ENCODE assay signal across 23 cellular contexts in the genomic region with DNA sequence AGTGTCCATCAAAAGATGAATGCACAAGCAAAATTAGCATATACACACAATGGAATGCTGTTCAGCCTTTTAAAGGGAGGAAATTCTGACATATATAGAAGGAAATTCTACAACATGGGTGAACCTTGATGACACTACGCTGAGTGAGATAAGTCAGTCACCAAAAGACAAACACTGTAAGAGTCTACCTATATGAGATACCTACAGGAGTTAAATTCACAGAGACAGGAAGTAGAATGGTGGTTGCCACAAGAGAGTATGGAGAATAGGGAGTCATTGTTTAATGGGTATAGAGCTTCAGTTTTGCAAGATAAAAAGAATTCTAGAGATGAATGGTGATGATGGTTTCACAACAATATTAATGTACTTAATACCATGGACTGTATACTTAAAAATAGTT. TPM values are rescaled to one million over a fixed set of nuclear protein-coding genes. Genes with fewer than 3 reads are reported as not detected.
DNase-seq lines count a peak whose midpoint lies in the region; ATAC-seq, FAIRE-seq and TF ChIP-seq lines count a peak whose summit lies in the region.
"Had no signal": no experiment of that assay in that cellular context is flagged by ENCODE, and none has a peak within 500 bp of the region (broad histone marks: within the 10 kb centered on the region; RNA-seq: fewer than 3 reads in every experiment).

No MANE protein-coding gene starts in this region.

- intact Hi-C loops in natural killer cell (cut with micrococcal nuclease), result no loop called here
- intact Hi-C loops in psoas muscle (cut with DNase I), result no loop called here

- peaks cover 0 to 74% of the 10 kb centered on the region in 2 donors for H3K36me3 ChIP-seq in psoas muscle (ENCODE audit: insufficient read depth in 1 of 2, low read depth in 1 of 2)
- H3K36me3 ChIP-seq: BE2C had no signal

- TF ChIP-seq CTCF in natural killer cell (IDR thresholded peaks at IDR 0.05) (no peak), psoas muscle (IDR thresholded peaks at IDR 0.05) (no peak)

- TF ChIP-seq POLR2A in H54 (IDR thresholded peaks at IDR 0.05; ENCODE audit: low read depth, low read length), result no peak

- H3K4me3 Mint-ChIP-seq in natural killer cell, result no peak overlapping the region
- no peak overlapping the region for H3K4me3 Mint-ChIP-seq in natural killer cell treated with Interleukin-12 subunit alpha and Interleukin-12 subunit beta and Interleukin-15 and Interleukin-18, amount 100 ng/mL, for 72 hours
- no peak overlapping the region for H3K4me3 Mint-ChIP-seq in central memory CD8-positive, alpha-beta T cell
- H3K4me3 Mint-ChIP-seq: CD14-positive monocyte had no signal

- H3K27me3 Mint-ChIP-seq in natural killer cell (ENCODE audit: low read depth in 2 of 2), result no peaks in the 10 kb centered on the region
- no peaks in the 10 kb centered on the region for H3K27me3 Mint-ChIP-seq in natural killer cell treated with Interleukin-12 subunit alpha and Interleukin-12 subunit beta and Interleukin-15 and Interleukin-18, amount 100 ng/mL, for 72 hours
- H3K27me3 Mint-ChIP-seq in central memory CD8-positive, alpha-beta T cell, result no peaks in the 10 kb centered on the region

- no peaks in the 10 kb centered on the region for H3K27me3 ChIP-seq in psoas muscle (ENCODE audit: insufficient read depth in 3 of 3, low read length in 2 of 3)
- H3K27me3 ChIP-seq: BE2C had no signal

- DNase-seq in natural killer cell (no peak), H54 (ENCODE audit: insufficient read length, low spot score) (no peak), psoas muscle (no peak), NCI-H146 (lab: John Stamatoyannopoulos, UW) (no peak)
- no peak for DNase-seq in natural killer cell treated with Interleukin-12 subunit alpha and Interleukin-12 subunit beta and Interleukin-15 and Interleukin-18, amount 100 ng/mL, for 72 hours (ENCODE audit: low spot score)
- DNase-seq in central memory CD8-positive, alpha-beta T cell (ENCODE audit: low spot score in 2 of 2), result no peak
- DNase-seq: BE2C, DMS153, DND-41, Kasumi-1, NCI-H1092 treated with DMSO at 0.1 percent for 48 hours, NCI-H1436, NCI-H187 treated with DMSO at 0.1 percent for 48 hours, NCI-H2171 treated with DMSO at 0.1 percent for 48 hours, NCI-H524, NCI-H748 treated with DMSO at 0.1 percent for 48 hours, SHP77 treated with DMSO at 0.1 percent for 48 hours had no signal

- peak; percentile 71 for FAIRE-seq in H54 (lab: Jason Lieb, UNC)
- FAIRE-seq: GM12892, HTR-8/SVneo, K562 had no signal

- no peak overlapping the region for H3K27ac ChIP-seq in psoas muscle
- H3K27ac ChIP-seq: RWPE1 had no signal

- peaks cover 17% of the 10 kb centered on the region for H3K36me3 Mint-ChIP-seq in natural killer cell
- H3K36me3 Mint-ChIP-seq in natural killer cell treated with Interleukin-12 subunit alpha and Interleukin-12 subunit beta and Interleukin-15 and Interleukin-18, amount 100 ng/mL, for 72 hours, result peaks cover 34% of the 10 kb centered on the region
- peaks cover 38% of the 10 kb centered on the region for H3K36me3 Mint-ChIP-seq in central memory CD8-positive, alpha-beta T cell (ENCODE audit: insufficient read depth)

- peak overlapping the region; percentile 4 to 41 for H3K27ac Mint-ChIP-seq in natural killer cell
- no peak overlapping the region for H3K27ac Mint-ChIP-seq in natural killer cell treated with Interleukin-12 subunit alpha and Interleukin-12 subunit beta and Interleukin-15 and Interleukin-18, amount 100 ng/mL, for 72 hours
- H3K27ac Mint-ChIP-seq in central memory CD8-positive, alpha-beta T cell (ENCODE audit: low read depth), result peak overlapping the region; percentile 69

- no peaks in the 10 kb centered on the region for H3K4me1 ChIP-seq in psoas muscle
- H3K4me1 ChIP-seq: BE2C had no signal

- H3K9me3 ChIP-seq in psoas muscle, result peaks cover 5% of the 10 kb centered on the region
- H3K9me3 ChIP-seq: BE2C had no signal

- H3K4me1 Mint-ChIP-seq in natural killer cell, result peaks cover 5 to 11% of the 10 kb centered on the region in 2 donors
- peaks cover 0 to 6% of the 10 kb centered on the region in 2 donors for H3K4me1 Mint-ChIP-seq in natural killer cell treated with Interleukin-12 subunit alpha and Interleukin-12 subunit beta and Interleukin-15 and Interleukin-18, amount 100 ng/mL, for 72 hours (ENCODE audit: low read depth in 2 of 2)
- H3K4me1 Mint-ChIP-seq in central memory CD8-positive, alpha-beta T cell, result peaks cover 15% of the 10 kb centered on the region
- H3K4me1 Mint-ChIP-seq: CD14-positive monocyte had no signal

- H3K4me3 ChIP-seq in psoas muscle, result no peak overlapping the region
- H3K4me3 ChIP-seq: K562 had no signal

- WGBS in psoas muscle, 3 donors, result 97 to 99% (median 98%) methylated on average over 1 of the region's 1 CpG

- peaks cover 5 to 6% of the 10 kb centered on the region in 2 donors for H3K9me3 Mint-ChIP-seq in natural killer cell
- H3K9me3 Mint-ChIP-seq in natural killer cell treated with Interleukin-12 subunit alpha and Interleukin-12 subunit beta and Interleukin-15 and Interleukin-18, amount 100 ng/mL, for 72 hours, result peaks cover 6% of the 10 kb centered on the region
- H3K9me3 Mint-ChIP-seq in central memory CD8-positive, alpha-beta T cell, result peaks cover 11% of the 10 kb centered on the region

- no peak for ATAC-seq in natural killer cell
- no peak for ATAC-seq in natural killer cell treated with Interleukin-12 subunit alpha and Interleukin-12 subunit beta and Interleukin-15 and Interleukin-18, amount 100 ng/mL, for 72 hours
- ATAC-seq in central memory CD8-positive, alpha-beta T cell (replicated peaks; ENCODE audit: extremely low read depth, poor library complexity, severe bottlenecking), result no peak
- no peak for ATAC-seq in psoas muscle
- ATAC-seq in HG03097 (IDR thresholded peaks at IDR 0.05; ENCODE audit: low FRiP score, unreplicated experiment), result no peak
- ATAC-seq: K562 had no signal

RNA-seq across cellular contexts. Expression of gene HERC4, which starts 51.8 kb away (rescaled TPM):
- total RNA-seq in natural killer cell (100 to 1,000 TPM in 1 of 3 donors, 10 to 100 TPM in 2; 78.4 to 104 (median 83.9) TPM), psoas muscle (10 to 100 TPM; 15.1 to 29.4 (median 20.6) TPM)
- 10 to 100 TPM; 61.2 to 80.4 TPM for total RNA-seq in natural killer cell treated with Interleukin-12 subunit alpha and Interleukin-12 subunit beta and Interleukin-15 and Interleukin-18, amount 100 ng/mL, for 72 hours
- polyA plus RNA-seq in psoas muscle, result 10 to 100 TPM in 2 of 3 donors, 1 to 10 TPM in 1; 8.8 to 23.7 (median 17.6) TPM

Comparison
In these comparisons a context has a peak if more than half of its experiments do, and no peak if none do; other contexts are left out.
1. H3K27ac Mint-ChIP-seq: peak in natural killer cell (2 of 2) and central memory CD8-positive, alpha-beta T cell (single experiment); none in natural killer cell treated with Interleukin-12 subunit alpha and Interleukin-12 subunit beta and Interleukin-15 and Interleukin-18, amount 100 ng/mL, for 72 hours (0 of 2).